In genomic region chr12:132711169-132711843, GRCh38 we compare ENCODE assay signal across 8 cellular contexts. TPM values are rescaled to one million over a fixed set of nuclear protein-coding genes. Genes with fewer than 3 reads are reported as not detected.
A peak's percentile ranks its signal among the peaks of the same experiment; 100 is the strongest.
DNase-seq lines count a peak whose midpoint lies in the region; ATAC-seq, FAIRE-seq and TF ChIP-seq lines count a peak whose summit lies in the region.

No MANE protein-coding gene starts in this region.

- TF ChIP-seq CTCF in pancreas (IDR thresholded peaks at IDR 0.05), result no peak

- 8% methylated on average over 48 to 51 of the region's 51 CpGs for WGBS in pancreas, 2 donors

- H3K36me3 Mint-ChIP-seq in activated CD4-positive, alpha-beta T cell treated with anti-CD3 and anti-CD28 coated beads, Interleukin-2, amount 10 ng/mL, durations not matched to agents 7 days and 5 days (ENCODE audit: low read depth), result peaks cover 16% of the 10 kb centered on the region

- POLR2A ChIA-PET in activated CD4-positive, alpha-beta T cell treated with anti-CD3 and anti-CD28 coated beads, Interleukin-2, amount 10 ng/mL, durations not matched to agents 7 days and 5 days (lab: Charles Lee), result no interaction called here

- no peaks in the 10 kb centered on the region for H3K27me3 ChIP-seq in pancreas

- FAIRE-seq in pancreas (lab: Jason Lieb, UNC) (no peak), GM19239 (lab: Jason Lieb, UNC) (no peak)

- no peaks in the 10 kb centered on the region for H3K9me3 ChIP-seq in pancreas

- peak overlapping the region; percentile 82 for H3K4me3 Mint-ChIP-seq in activated CD4-positive, alpha-beta T cell treated with anti-CD3 and anti-CD28 coated beads, Interleukin-2, amount 10 ng/mL, durations not matched to agents 7 days and 5 days

- H3K4me3 ChIP-seq in pancreas, result peak overlapping the region; percentile 58 to 93 (median 89)

- ATAC-seq in HG03342 (IDR thresholded peaks at IDR 0.05; ENCODE audit: unreplicated experiment) (peak; percentile 20), pancreas (peak in 2 of 4 donors; percentile 4 to 14)

- intact Hi-C loops in pancreas (cut with DNase I), result no loop called here

- H3K27me3 Mint-ChIP-seq in activated CD4-positive, alpha-beta T cell treated with anti-CD3 and anti-CD28 coated beads, Interleukin-2, amount 10 ng/mL, durations not matched to agents 7 days and 5 days, result no peaks in the 10 kb centered on the region

- H3K4me1 Mint-ChIP-seq in activated CD4-positive, alpha-beta T cell treated with anti-CD3 and anti-CD28 coated beads, Interleukin-2, amount 10 ng/mL, durations not matched to agents 7 days and 5 days, result peaks cover 25% of the 10 kb centered on the region

- peak; percentile 30 for DNase-seq in stimulated activated CD4-positive, alpha-beta T cell treated with anti-CD3 and anti-CD28 coated beads, Interleukin-4, amount 100 ng/mL, for 24 hours
- no peak for DNase-seq in stimulated activated CD4-positive, alpha-beta T cell treated with anti-CD3 and anti-CD28 coated beads, Interleukin-4, amount 100 ng/mL, for 1 hour
- peak; percentile 27 for DNase-seq in activated CD4-positive, alpha-beta T cell treated with anti-CD3 and anti-CD28 coated beads, Interleukin-2, amount 10 ng/mL, durations not matched to agents 7 days and 5 days
- DNase-seq in fibroblast of peridontal ligament (ENCODE audit: extremely low read depth) (peak; percentile 20), pancreas (peak in 2 of 6 donors; percentile 71 to 78), GM19239 (ENCODE audit: insufficient read length, low spot score) (no peak), SHP77 treated with DMSO at 0.1 percent for 48 hours (lab: John Stamatoyannopoulos, UW) (no peak)

- no peaks in the 10 kb centered on the region for H3K9me3 Mint-ChIP-seq in activated CD4-positive, alpha-beta T cell treated with anti-CD3 and anti-CD28 coated beads, Interleukin-2, amount 10 ng/mL, durations not matched to agents 7 days and 5 days

- H3K36me3 ChIP-seq in pancreas, result no peaks in the 10 kb centered on the region

- CTCF ChIA-PET in activated CD4-positive, alpha-beta T cell treated with anti-CD3 and anti-CD28 coated beads, Interleukin-2, amount 10 ng/mL, durations not matched to agents 7 days and 5 days (lab: Charles Lee), result interaction anchor here (1.1 kb wide), 1 partner anchor 15 kb away, joined by 3 read pairs; no protein-coding TSS in a partner anchor

- peaks cover 0 to 10% (median 8%) of the 10 kb centered on the region in 3 donors for H3K4me1 ChIP-seq in pancreas

- H3K27ac ChIP-seq in pancreas, result peak overlapping the region in 1 of 4 donors; percentile 46

- H3K27ac Mint-ChIP-seq in activated CD4-positive, alpha-beta T cell treated with anti-CD3 and anti-CD28 coated beads, Interleukin-2, amount 10 ng/mL, durations not matched to agents 7 days and 5 days, result peak overlapping the region; percentile 78

RNA-seq across cellular contexts. Expression of gene PGAM5, which starts 0.7 kb away (rescaled TPM):
- 10 to 100 TPM; 46.4 to 48.7 TPM for total RNA-seq in activated CD4-positive, alpha-beta T cell treated with anti-CD3 and anti-CD28 coated beads, Interleukin-2, amount 10 ng/mL, durations not matched to agents 7 days and 5 days
- total RNA-seq in pancreas, result 10 to 100 TPM; 14.9 to 27.3 (median 18.0) TPM
- 10 to 100 TPM in 1 of 2 donors, 1 to 10 TPM in 1; 9.0 to 14.4 TPM for polyA plus RNA-seq in pancreas

RNA-seq across cellular contexts. Expression of gene PXMP2, which starts 23.9 kb away (rescaled TPM):
- 10 to 100 TPM; 35.9 to 38.9 TPM for total RNA-seq in activated CD4-positive, alpha-beta T cell treated with anti-CD3 and anti-CD28 coated beads, Interleukin-2, amount 10 ng/mL, durations not matched to agents 7 days and 5 days
- 10 to 100 TPM; 12.2 to 27.1 (median 14.2) TPM for total RNA-seq in pancreas
- polyA plus RNA-seq in pancreas, result 10 to 100 TPM in 1 of 2 donors, 1 to 10 TPM in 1; 7.7 to 13.5 TPM

RNA-seq across cellular contexts. Expression of gene POLE, which starts 24.2 kb away (rescaled TPM):
- total RNA-seq in activated CD4-positive, alpha-beta T cell treated with anti-CD3 and anti-CD28 coated beads, Interleukin-2, amount 10 ng/mL, durations not matched to agents 7 days and 5 days, result 100 to 1,000 TPM; 167 to 176 TPM
- total RNA-seq in pancreas, result 10 to 100 TPM in 5 of 6 donors, 1 to 10 TPM in 1; 7.2 to 17.1 (median 14.3) TPM
- 10 to 100 TPM; 31.0 to 45.7 TPM for polyA plus RNA-seq in pancreas

RNA-seq across cellular contexts. Expression of gene ANKLE2, which starts 50.3 kb away (rescaled TPM):
- total RNA-seq in activated CD4-positive, alpha-beta T cell treated with anti-CD3 and anti-CD28 coated beads, Interleukin-2, amount 10 ng/mL, durations not matched to agents 7 days and 5 days, result 10 to 100 TPM; 86.6 to 95.5 TPM
- 10 to 100 TPM; 20.0 to 31.2 (median 22.8) TPM for total RNA-seq in pancreas
- 10 to 100 TPM; 22.8 to 39.6 TPM for polyA plus RNA-seq in pancreas

Comparison
In these comparisons a context has a peak if more than half of its experiments do, and no peak if none do; other contexts are left out.
1. DNase-seq: peak in stimulated activated CD4-positive, alpha-beta T cell treated with anti-CD3 and anti-CD28 coated beads, Interleukin-4, amount 100 ng/mL, for 24 hours (single experiment), activated CD4-positive, alpha-beta T cell treated with anti-CD3 and anti-CD28 coated beads, Interleukin-2, amount 10 ng/mL, durations not matched to agents 7 days and 5 days (single experiment) and fibroblast of peridontal ligament (single experiment); none in stimulated activated CD4-positive, alpha-beta T cell treated with anti-CD3 and anti-CD28 coated beads, Interleukin-4, amount 100 ng/mL, for 1 hour (single experiment), GM19239 (single experiment) and SHP77 treated with DMSO at 0.1 percent for 48 hours (single experiment).
2. RNA of gene POLE, which starts 24.2 kb away (total RNA-seq): 167 to 176 TPM in activated CD4-positive, alpha-beta T cell treated with anti-CD3 and anti-CD28 coated beads, Interleukin-2, amount 10 ng/mL, durations not matched to agents 7 days and 5 days; 7.2 to 17.1 TPM in pancreas; every median in the first group is over 4 times any median in the second.